12 cellular contexts compared by ENCODE assay signal in genomic region chr19:3765757-3766156, GRCh38. TPM values are rescaled to one million over a fixed set of nuclear protein-coding genes. Genes with fewer than 3 reads are reported as not detected.
DNase-seq lines count a peak whose midpoint lies in the region; ATAC-seq and TF ChIP-seq lines count a peak whose summit lies in the region.
"Not testable (repeated sequence)": the region's sequence is repeated elsewhere in the genome, so short reads cannot be mapped to it uniquely, and the experiment has no call there.
"Had no signal": no experiment of that assay in that cellular context is flagged by ENCODE, and none has a peak within 500 bp of the region (broad histone marks: within the 10 kb centered on the region; RNA-seq: fewer than 3 reads in every experiment).

No MANE protein-coding gene starts in this region.

- POLR2A ChIA-PET in activated CD4-positive, alpha-beta memory T cell treated with anti-CD3 and anti-CD28 coated beads, Interleukin-2, amount 10 ng/mL, durations not matched to agents 7 days and 5 days (lab: Charles Lee) = interaction anchor here (1.0 to 2.2 kb wide), 3 partner anchors 9 to 47 kb away, joined by 3 to 5 read pairs (median 4); no protein-coding TSS in a partner anchor

- not testable (repeated sequence) for H3K4me3 Mint-ChIP-seq in activated CD4-positive, alpha-beta memory T cell treated with anti-CD3 and anti-CD28 coated beads, Interleukin-2, amount 10 ng/mL, durations not matched to agents 7 days and 5 days; stimulated activated effector memory CD8-positive, alpha-beta T cell treated with anti-CD3 and anti-CD28 coated beads, Interleukin-12 subunit alpha, Interleukin-12 subunit beta, amount 100 ng/mL, for 72 hours

- H3K27me3 ChIP-seq in GM23248 (replicated peaks; ENCODE audit: insufficient read depth); brain microvascular endothelial cell (replicated peaks): not testable (repeated sequence)

- not testable (repeated sequence) for ATAC-seq in stimulated activated effector memory CD8-positive, alpha-beta T cell treated with anti-CD3 and anti-CD28 coated beads, Interleukin-12 subunit alpha, Interleukin-12 subunit beta, amount 100 ng/mL, for 72 hours

- CTCF ChIA-PET in activated CD4-positive, alpha-beta memory T cell treated with anti-CD3 and anti-CD28 coated beads, Interleukin-2, amount 10 ng/mL, durations not matched to agents 7 days and 5 days (lab: Charles Lee) = not testable (repeated sequence)

- H3K9ac ChIP-seq in GM23248 = not testable (repeated sequence)

- WGBS in GM23248 (ENCODE audit: low coverage in 1 of 2, low lambda C conversion rate in 2 of 2, missing lambda C conversion rate in 2 of 2), 2 experiments = 89 to 98% methylated on average over 5 of the region's 5 CpGs

- not testable (repeated sequence) for H3K9me3 Mint-ChIP-seq in activated CD4-positive, alpha-beta memory T cell treated with anti-CD3 and anti-CD28 coated beads, Interleukin-2, amount 10 ng/mL, durations not matched to agents 7 days and 5 days; stimulated activated effector memory CD8-positive, alpha-beta T cell treated with anti-CD3 and anti-CD28 coated beads, Interleukin-12 subunit alpha, Interleukin-12 subunit beta, amount 100 ng/mL, for 72 hours

- peaks cover 22% of the 10 kb centered on the region for H3K79me2 ChIP-seq in GM23248 (ENCODE audit: insufficient read depth)

- H3K9me2 ChIP-seq in GM23248 (ENCODE audit: insufficient read depth) = not testable (repeated sequence)

- H3K27ac ChIP-seq in GM23248, brain microvascular endothelial cell: not testable (repeated sequence)

- not testable (repeated sequence) for H3K4me1 ChIP-seq in GM23248 (ENCODE audit: insufficient read depth)

- H4K20me1 ChIP-seq in GM23248 (ENCODE audit: insufficient read depth) = not testable (repeated sequence)

- not testable (repeated sequence) for TF ChIP-seq CTCF in AG10803 (conservative IDR thresholded peaks at IDR 0.05; ENCODE audit: low read length); brain microvascular endothelial cell (IDR thresholded peaks at IDR 0.05; ENCODE audit: low read depth, low read length, missing control alignments); foreskin fibroblast (IDR thresholded peaks at IDR 0.05; ENCODE audit: low read depth, low read length)

- H3K36me3 Mint-ChIP-seq in activated CD4-positive, alpha-beta memory T cell treated with anti-CD3 and anti-CD28 coated beads, Interleukin-2, amount 10 ng/mL, durations not matched to agents 7 days and 5 days (ENCODE audit: low read depth) = peaks cover 24% of the 10 kb centered on the region
- H3K36me3 Mint-ChIP-seq in stimulated activated effector memory CD8-positive, alpha-beta T cell treated with anti-CD3 and anti-CD28 coated beads, Interleukin-12 subunit alpha, Interleukin-12 subunit beta, amount 100 ng/mL, for 72 hours = peaks cover 73% of the 10 kb centered on the region

- not testable (repeated sequence) for H3K4me2 ChIP-seq in GM23248 (ENCODE audit: unreplicated experiment)

- H3K27me3 Mint-ChIP-seq in activated CD4-positive, alpha-beta memory T cell treated with anti-CD3 and anti-CD28 coated beads, Interleukin-2, amount 10 ng/mL, durations not matched to agents 7 days and 5 days = not testable (repeated sequence)

- H3K4me1 Mint-ChIP-seq in activated CD4-positive, alpha-beta memory T cell treated with anti-CD3 and anti-CD28 coated beads, Interleukin-2, amount 10 ng/mL, durations not matched to agents 7 days and 5 days = peaks cover 35% of the 10 kb centered on the region
- H3K4me1 Mint-ChIP-seq in stimulated activated effector memory CD8-positive, alpha-beta T cell treated with anti-CD3 and anti-CD28 coated beads, Interleukin-12 subunit alpha, Interleukin-12 subunit beta, amount 100 ng/mL, for 72 hours = peaks cover 35% of the 10 kb centered on the region

- H3K9me3 ChIP-seq in GM23248 (ENCODE audit: low read depth) = not testable (repeated sequence)

- not testable (repeated sequence) for H3F3A ChIP-seq in GM23248 (ENCODE audit: insufficient read depth)

- DNase-seq in AG10803 (ENCODE audit: low read depth) = peak; percentile 6
- DNase-seq in GM23248 = peak; percentile 28
- DNase-seq in M059J (ENCODE audit: low read depth) = peak; percentile 26
- not testable (repeated sequence) for DNase-seq in activated CD4-positive, alpha-beta memory T cell treated with anti-CD3 and anti-CD28 coated beads, Interleukin-2, amount 10 ng/mL, durations not matched to agents 7 days and 5 days; stimulated activated effector memory CD8-positive, alpha-beta T cell treated with anti-CD3 and anti-CD28 coated beads, Interleukin-12 subunit alpha, Interleukin-12 subunit beta, amount 100 ng/mL, for 72 hours (ENCODE audit: low spot score in 2 of 2)
- DNase-seq in brain microvascular endothelial cell = peak; percentile 31
- DNase-seq in foreskin fibroblast = peak; percentile 7 to 25

- H2AFZ ChIP-seq in GM23248 = not testable (repeated sequence)

- not testable (repeated sequence) for H3K4me3 ChIP-seq in AG10803 (ENCODE audit: low read length); GM23248; brain microvascular endothelial cell (ENCODE audit: low read depth, low read length); foreskin fibroblast (ENCODE audit: low read depth in 1 of 2, low read length in 2 of 2)

- in situ Hi-C loops in GM23248 (cut with MboI); brain microvascular endothelial cell (cut with HindIII; ENCODE audit: low pct_ligation_motif_present, low sequenced_read_pairs): not testable (repeated sequence)

- peak overlapping the region; percentile 92 for H3K27ac Mint-ChIP-seq in activated CD4-positive, alpha-beta memory T cell treated with anti-CD3 and anti-CD28 coated beads, Interleukin-2, amount 10 ng/mL, durations not matched to agents 7 days and 5 days
- H3K27ac Mint-ChIP-seq in stimulated activated effector memory CD8-positive, alpha-beta T cell treated with anti-CD3 and anti-CD28 coated beads, Interleukin-12 subunit alpha, Interleukin-12 subunit beta, amount 100 ng/mL, for 72 hours = peak overlapping the region; percentile 97

- H3K36me3 ChIP-seq in GM23248 (ENCODE audit: low read depth) = not testable (repeated sequence)
- peaks cover 18% of the 10 kb centered on the region for H3K36me3 ChIP-seq in brain microvascular endothelial cell (replicated peaks)

RNA-seq across cellular contexts. Expression of gene MRPL54, which starts 3.3 kb away (rescaled TPM):
- total RNA-seq in GM23248 (2014; rRNA removed; shearing (Covaris generic)) = 18.5 and 57.9 TPM in 2 replicates
- polyA plus RNA-seq in GM23248 (2016; fragmentation: Nextera tagmentation; extraction: Ambion mirVana) = 73.0 and 74.1 TPM in 2 replicates
- 48.6 and 81.6 TPM in 2 replicates for total RNA-seq in M059J (2014; rRNA removed; shearing (Covaris generic))
- 10 to 100 TPM; 71.5 to 75.8 TPM for total RNA-seq in activated CD4-positive, alpha-beta memory T cell treated with anti-CD3 and anti-CD28 coated beads, Interleukin-2, amount 10 ng/mL, durations not matched to agents 7 days and 5 days

RNA-seq across cellular contexts. Expression of gene APBA3, which starts 4.3 kb away (rescaled TPM):
- 28.3 and 40.0 TPM in 2 replicates for total RNA-seq in GM23248 (2014; rRNA removed; shearing (Covaris generic))
- polyA plus RNA-seq in GM23248 (2016; fragmentation: Nextera tagmentation; extraction: Ambion mirVana) = 16.9 and 18.9 TPM in 2 replicates
- 13.7 and 15.0 TPM in 2 replicates for total RNA-seq in M059J (2014; rRNA removed; shearing (Covaris generic))
- 10 to 100 TPM; 55.8 to 64.7 TPM for total RNA-seq in activated CD4-positive, alpha-beta memory T cell treated with anti-CD3 and anti-CD28 coated beads, Interleukin-2, amount 10 ng/mL, durations not matched to agents 7 days and 5 days

RNA-seq across cellular contexts. Expression of gene RAX2, which starts 6.3 kb away (rescaled TPM):
- total RNA-seq in GM23248 (2014; rRNA removed; shearing (Covaris generic)) = not detected in 2 replicates
- not detected in 2 replicates for polyA plus RNA-seq in GM23248 (2016; fragmentation: Nextera tagmentation; extraction: Ambion mirVana)
- total RNA-seq in M059J (2014; rRNA removed; shearing (Covaris generic)) = not detected in 2 replicates
- not detected for total RNA-seq in activated CD4-positive, alpha-beta memory T cell treated with anti-CD3 and anti-CD28 coated beads, Interleukin-2, amount 10 ng/mL, durations not matched to agents 7 days and 5 days
- total RNA-seq: A673; CD4-positive, CD25-positive, alpha-beta regulatory T cell; CD8-positive, alpha-beta memory T cell; H7; HepG2 had no signal
- polyA plus RNA-seq: CD8-positive, alpha-beta memory T cell; HepG2 had no signal

RNA-seq across cellular contexts. Expression of gene MATK, which starts 20.4 kb away (rescaled TPM):
- total RNA-seq in GM23248 (2014; rRNA removed; shearing (Covaris generic)) = not detected in 2 replicates
- not detected in 2 replicates for polyA plus RNA-seq in GM23248 (2016; fragmentation: Nextera tagmentation; extraction: Ambion mirVana)
- not detected in 2 replicates for total RNA-seq in M059J (2014; rRNA removed; shearing (Covaris generic))
- 10 to 100 TPM; 13.9 to 15.9 TPM for total RNA-seq in activated CD4-positive, alpha-beta memory T cell treated with anti-CD3 and anti-CD28 coated beads, Interleukin-2, amount 10 ng/mL, durations not matched to agents 7 days and 5 days
- total RNA-seq: HepG2 had no signal

RNA-seq across cellular contexts. Expression of gene TJP3, which starts 57.6 kb away (rescaled TPM):
- not detected in 2 replicates for total RNA-seq in GM23248 (2014; rRNA removed; shearing (Covaris generic))
- polyA plus RNA-seq in GM23248 (2016; fragmentation: Nextera tagmentation; extraction: Ambion mirVana) = not detected in 2 replicates
- 0.30 and 0.49 TPM in 2 replicates for total RNA-seq in M059J (2014; rRNA removed; shearing (Covaris generic))
- 1 to 10 TPM; 1.4 to 1.7 TPM for total RNA-seq in activated CD4-positive, alpha-beta memory T cell treated with anti-CD3 and anti-CD28 coated beads, Interleukin-2, amount 10 ng/mL, durations not matched to agents 7 days and 5 days
- total RNA-seq: A673 had no signal
